ENCODE assay signal across 8 cellular contexts in genomic region chr19:57803594-57804325, GRCh38. TPM values are rescaled to one million over a fixed set of nuclear protein-coding genes. Genes with fewer than 3 reads are reported as not detected.
DNase-seq lines count a peak whose midpoint lies in the region; ATAC-seq lines count a peak whose summit lies in the region.

No MANE protein-coding gene starts in this region.

- H3K4me1 ChIP-seq in skeletal muscle satellite cell (ENCODE audit: control insufficient read depth, insufficient read depth, low read length): peaks cover 18% of the 10 kb centered on the region

- H3K27me3 ChIP-seq in skeletal muscle satellite cell (ENCODE audit: control insufficient read depth, insufficient read depth, low read length): no peaks in the 10 kb centered on the region

- H3K9me3 ChIP-seq in iPS-18c (ENCODE audit: control insufficient read depth, insufficient read depth, low read length): no peaks in the 10 kb centered on the region
- H3K9me3 ChIP-seq in skeletal muscle satellite cell (replicated peaks; ENCODE audit: low read length): no peaks in the 10 kb centered on the region

- in situ Hi-C loops in ACHN (cut with HindIII; ENCODE audit: low pct_ligation_motif_present, low pct_unique_long_range_greater_than_20kb, low sequenced_read_pairs): no loop called here

- peak overlapping the region; percentile 84 for H3K4me2 ChIP-seq in skeletal muscle satellite cell (ENCODE audit: low read length)

- H3K4me3 ChIP-seq in iPS-18c (ENCODE audit: insufficient read depth, low read depth, low read length) (peak overlapping the region; percentile 68), skeletal muscle satellite cell (ENCODE audit: low read length) (peak overlapping the region; percentile 75)

- H3K36me3 ChIP-seq in skeletal muscle satellite cell (ENCODE audit: insufficient read depth, low read length): peaks cover 18% of the 10 kb centered on the region

- DNase-seq in ACHN (peak; percentile 75), HT-29 (ENCODE audit: low spot score) (peak; percentile 96), astrocyte of the hippocampus (ENCODE audit: low read depth, low spot score) (peak; percentile 95)
- no peak for DNase-seq in activated CD8-positive, alpha-beta memory T cell treated with anti-CD3 and anti-CD28 coated beads for 24 hours

- peak overlapping the region; percentile 80 for H3K9ac ChIP-seq in skeletal muscle satellite cell (ENCODE audit: low read depth, low read length)

- ATAC-seq in HG03280 (IDR thresholded peaks at IDR 0.05; ENCODE audit: unreplicated experiment) (no peak), HG02938 (IDR thresholded peaks at IDR 0.05; ENCODE audit: unreplicated experiment) (no peak)

RNA-seq across cellular contexts. Expression of gene ZNF552, which starts 11.0 kb away (rescaled TPM):
- 17.3 and 22.3 TPM in 2 replicates for total RNA-seq in HT-29 (2014; rRNA removed; shearing (Covaris generic))
- 5.0 and 6.3 TPM in 2 replicates for total RNA-seq in skeletal muscle satellite cell (2012; rRNA removed)

RNA-seq across cellular contexts. Expression of gene ZNF587B, which starts 26.3 kb away (rescaled TPM):
- total RNA-seq in HT-29 (2014; rRNA removed; shearing (Covaris generic)): 32.1 and 40.0 TPM in 2 replicates
- total RNA-seq in skeletal muscle satellite cell (2012; rRNA removed): 22.6 and 23.4 TPM in 2 replicates

RNA-seq across cellular contexts. Expression of gene ZNF586, which starts 34.3 kb away (rescaled TPM):
- 18.3 and 18.5 TPM in 2 replicates for total RNA-seq in HT-29 (2014; rRNA removed; shearing (Covaris generic))
- total RNA-seq in skeletal muscle satellite cell (2012; rRNA removed): 11.6 and 14.4 TPM in 2 replicates

RNA-seq across cellular contexts. Expression of gene ZNF587, which starts 45.9 kb away (rescaled TPM):
- total RNA-seq in HT-29 (2014; rRNA removed; shearing (Covaris generic)): 33.7 and 39.4 TPM in 2 replicates
- 16.6 and 26.9 TPM in 2 replicates for total RNA-seq in skeletal muscle satellite cell (2012; rRNA removed)

RNA-seq across cellular contexts. Expression of gene ZNF776, which starts 57.1 kb away (rescaled TPM):
- 11.4 and 14.6 TPM in 2 replicates for total RNA-seq in HT-29 (2014; rRNA removed; shearing (Covaris generic))
- total RNA-seq in skeletal muscle satellite cell (2012; rRNA removed): 8.1 and 8.4 TPM in 2 replicates
